In the genomic region with DNA sequence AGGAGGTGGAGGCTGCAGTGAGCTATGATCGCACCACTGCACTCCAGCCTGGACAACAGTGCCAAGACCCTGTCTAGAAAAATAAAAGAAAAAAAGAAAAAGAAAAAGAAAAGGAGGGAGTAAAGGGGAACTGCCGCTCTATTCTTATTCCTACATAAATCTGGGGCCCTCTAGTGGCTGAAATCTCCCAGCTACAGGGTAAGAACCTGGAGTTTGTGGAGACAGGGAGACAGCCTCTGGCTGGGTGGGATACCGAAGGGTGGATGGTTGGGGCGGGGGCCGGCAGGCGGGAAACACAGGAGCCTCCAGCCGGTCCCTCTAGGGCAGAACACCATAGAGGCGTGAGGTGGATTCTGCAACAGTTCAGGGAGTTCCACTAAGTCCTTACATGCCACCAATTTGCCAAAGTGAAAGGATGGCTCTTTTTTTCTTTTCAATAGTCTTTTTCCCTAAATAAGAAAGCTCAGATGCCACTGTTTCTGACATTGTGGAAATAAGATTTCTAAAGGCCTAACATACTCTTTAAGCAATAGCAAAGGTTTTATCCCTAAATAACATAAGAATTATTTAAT, we compare ENCODE assay signal across 8 cellular contexts.
DNase-seq lines count a peak whose midpoint lies in the region; ATAC-seq and TF ChIP-seq lines count a peak whose summit lies in the region.

No MANE protein-coding gene starts in this region.

- H3K27me3 Mint-ChIP-seq in CD14-positive monocyte (ENCODE audit: low read depth in 3 of 3) (peaks cover 0 to 2% (median 2%) of the 10 kb centered on the region in 3 donors), HFFc6 (ENCODE audit: insufficient read depth) (peaks cover 28% of the 10 kb centered on the region)
- H3K27me3 Mint-ChIP-seq in activated CD8-positive, alpha-beta T cell treated with anti-CD3 and anti-CD28 coated beads, Interleukin-2, amount 10 ng/mL, durations not matched to agents 7 days and 5 days (ENCODE audit: low read depth): no peaks in the 10 kb centered on the region

- POLR2A ChIA-PET in activated CD8-positive, alpha-beta T cell treated with anti-CD3 and anti-CD28 coated beads, Interleukin-2, amount 10 ng/mL, durations not matched to agents 7 days and 5 days (lab: Charles Lee): no interaction called here

- H3K4me1 Mint-ChIP-seq in CD14-positive monocyte (no peaks in the 10 kb centered on the region), HFFc6 (ENCODE audit: low read depth) (peaks cover 19% of the 10 kb centered on the region)
- H3K4me1 Mint-ChIP-seq in activated CD8-positive, alpha-beta T cell treated with anti-CD3 and anti-CD28 coated beads, Interleukin-2, amount 10 ng/mL, durations not matched to agents 7 days and 5 days (ENCODE audit: low read depth): peaks cover 4% of the 10 kb centered on the region

- H3K9me3 Mint-ChIP-seq in CD14-positive monocyte: no peaks in the 10 kb centered on the region
- H3K9me3 Mint-ChIP-seq in HFFc6: no peaks in the 10 kb centered on the region
- H3K9me3 Mint-ChIP-seq in activated CD8-positive, alpha-beta T cell treated with anti-CD3 and anti-CD28 coated beads, Interleukin-2, amount 10 ng/mL, durations not matched to agents 7 days and 5 days (ENCODE audit: insufficient read depth): no peaks in the 10 kb centered on the region

- CTCF ChIA-PET in activated CD8-positive, alpha-beta T cell treated with anti-CD3 and anti-CD28 coated beads, Interleukin-2, amount 10 ng/mL, durations not matched to agents 7 days and 5 days (lab: Charles Lee): interaction anchor here (0.8 to 1.6 kb wide), 13 partner anchors 8 to 72 kb away, joined by 3 to 8 read pairs (median 3); no protein-coding TSS in a partner anchor

- TF ChIP-seq CTCF in CD14-positive monocyte (IDR thresholded peaks at IDR 0.05) (peak; percentile 65), HFFc6 (IDR thresholded peaks at IDR 0.05) (peak; percentile 86)

- DNase-seq in CD14-positive monocyte (ENCODE audit: low spot score): no peak
- DNase-seq in HFFc6: peak; percentile 43
- peak; percentile 26 for DNase-seq in activated CD8-positive, alpha-beta T cell treated with anti-CD3 and anti-CD28 coated beads, Interleukin-2, amount 10 ng/mL, durations not matched to agents 7 days and 5 days
- DNase-seq in iPS-NIHi11 (ENCODE audit: low spot score): peak; percentile 79
- DNase-seq in DMS153 treated with DMSO at 0.1 percent for 48 hours (lab: John Stamatoyannopoulos, UW; ENCODE audit: unreplicated experiment): no peak
- no peak for DNase-seq in activated naive CD4-positive, alpha-beta T cell treated with anti-CD3 and anti-CD28 coated beads, Interleukin-2, amount 50 U/mL, for 16 hours
- DNase-seq in NCI-H1417 treated with DMSO at 0.1 percent for 48 hours (lab: John Stamatoyannopoulos, UW): no peak

- intact Hi-C loops in CD14-positive monocyte (cut with micrococcal nuclease): no loop called here

- peak; percentile 30 for ATAC-seq in activated CD8-positive, alpha-beta T cell treated with anti-CD3 and anti-CD28 coated beads, Interleukin-2, amount 10 ng/mL, durations not matched to agents 7 days and 5 days
- no peak for ATAC-seq in HG02642 (IDR thresholded peaks at IDR 0.05; ENCODE audit: poor library complexity, unreplicated experiment)

- H3K36me3 Mint-ChIP-seq in CD14-positive monocyte (peaks cover 62 to 82% of the 10 kb centered on the region in 2 donors), HFFc6 (ENCODE audit: low read depth) (no peaks in the 10 kb centered on the region)
- peaks cover 4% of the 10 kb centered on the region for H3K36me3 Mint-ChIP-seq in activated CD8-positive, alpha-beta T cell treated with anti-CD3 and anti-CD28 coated beads, Interleukin-2, amount 10 ng/mL, durations not matched to agents 7 days and 5 days (ENCODE audit: low read depth)

- no peak overlapping the region for H3K27ac Mint-ChIP-seq in CD14-positive monocyte
- H3K27ac Mint-ChIP-seq in HFFc6: no peak overlapping the region
- H3K27ac Mint-ChIP-seq in activated CD8-positive, alpha-beta T cell treated with anti-CD3 and anti-CD28 coated beads, Interleukin-2, amount 10 ng/mL, durations not matched to agents 7 days and 5 days: no peak overlapping the region

- H3K4me3 Mint-ChIP-seq in CD14-positive monocyte: no peak overlapping the region
- H3K4me3 Mint-ChIP-seq in HFFc6: peak overlapping the region; percentile 37; the same call in 1 of the 2 replicates
- no peak overlapping the region for H3K4me3 Mint-ChIP-seq in activated CD8-positive, alpha-beta T cell treated with anti-CD3 and anti-CD28 coated beads, Interleukin-2, amount 10 ng/mL, durations not matched to agents 7 days and 5 days

Comparison
In these comparisons a context has a peak if more than half of its experiments do, and no peak if none do; other contexts are left out.
1. DNase-seq: peak in HFFc6 (single experiment), activated CD8-positive, alpha-beta T cell treated with anti-CD3 and anti-CD28 coated beads, Interleukin-2, amount 10 ng/mL, durations not matched to agents 7 days and 5 days (single experiment) and iPS-NIHi11 (single experiment); none in CD14-positive monocyte (single experiment), DMS153 treated with DMSO at 0.1 percent for 48 hours (single experiment), activated naive CD4-positive, alpha-beta T cell treated with anti-CD3 and anti-CD28 coated beads, Interleukin-2, amount 50 U/mL, for 16 hours (single experiment) and NCI-H1417 treated with DMSO at 0.1 percent for 48 hours (single experiment).